20 cellular contexts compared by ENCODE assay signal in genomic region chr21:35619184-35619583, GRCh38.
A peak's percentile ranks its signal among the peaks of the same experiment; 100 is the strongest.
DNase-seq lines count a peak whose midpoint lies in the region; ATAC-seq, FAIRE-seq and TF ChIP-seq lines count a peak whose summit lies in the region.
"Had no signal": no experiment of that assay in that cellular context is flagged by ENCODE, and none has a peak within 500 bp of the region (broad histone marks: within the 10 kb centered on the region; RNA-seq: fewer than 3 reads in every experiment).

No MANE protein-coding gene starts in this region.

- peak; percentile 88 for FAIRE-seq in astrocyte (lab: Jason Lieb, UNC)

- H4K20me1 ChIP-seq in astrocyte (ENCODE audit: insufficient read depth, low read length), result no peaks in the 10 kb centered on the region

- H3K79me2 ChIP-seq in astrocyte (ENCODE audit: insufficient read depth, low read length), result no peaks in the 10 kb centered on the region

- H2AFZ ChIP-seq in astrocyte (ENCODE audit: low read depth, low read length), result no peak overlapping the region

- TF ChIP-seq CTCF in AG09309 (IDR thresholded peaks at IDR 0.05; ENCODE audit: control insufficient read depth, insufficient read depth, low read depth, low read length, missing control alignments) (no peak), astrocyte (IDR thresholded peaks at IDR 0.05; ENCODE audit: insufficient read depth, low read depth, low read length) (no peak), CD14-positive monocyte (IDR thresholded peaks at IDR 0.05) (no peak)

- peak overlapping the region; percentile 6 for H3K4me2 ChIP-seq in astrocyte (ENCODE audit: low read length)

- no peaks in the 10 kb centered on the region for H3K27me3 Mint-ChIP-seq in astrocyte (ENCODE audit: low read depth, unreplicated experiment)
- H3K27me3 Mint-ChIP-seq in CD14-positive monocyte (ENCODE audit: low read depth in 3 of 3), result peaks cover 0 to 2% (median 0%) of the 10 kb centered on the region in 3 donors
- H3K27me3 Mint-ChIP-seq in activated CD4-positive, alpha-beta T cell treated with anti-CD3 and anti-CD28 coated beads, Interleukin-2, amount 10 ng/mL, durations not matched to agents 24 days and 14 days, result peaks cover 13% of the 10 kb centered on the region

- H3K4me3 ChIP-seq in AG09309 (ENCODE audit: control insufficient read depth, low read depth, low read length), result no peak overlapping the region
- no peak overlapping the region for H3K4me3 ChIP-seq in astrocyte (ENCODE audit: insufficient read depth, low read depth, low read length)
- H3K4me3 ChIP-seq: HAP-1, right atrium auricular region had no signal

- peaks cover 4% of the 10 kb centered on the region for H3K9me3 Mint-ChIP-seq in astrocyte (ENCODE audit: unreplicated experiment)
- peaks cover 0 to 5% (median 3%) of the 10 kb centered on the region in 7 donors for H3K9me3 Mint-ChIP-seq in CD14-positive monocyte
- no peaks in the 10 kb centered on the region for H3K9me3 Mint-ChIP-seq in activated CD4-positive, alpha-beta T cell treated with anti-CD3 and anti-CD28 coated beads, Interleukin-2, amount 10 ng/mL, durations not matched to agents 24 days and 14 days
- H3K9me3 Mint-ChIP-seq: stimulated activated memory B cell treated with anti-CD40 and anti-IgM and Interleukin-4, amounts not matched to agents 10 μg/mL and 1 μg/mL and 100 μg/mL, for 72 hours had no signal

- H3K4me3 Mint-ChIP-seq in astrocyte (ENCODE audit: unreplicated experiment) (no peak overlapping the region), CD14-positive monocyte (no peak overlapping the region)
- no peak overlapping the region for H3K4me3 Mint-ChIP-seq in activated CD4-positive, alpha-beta T cell treated with anti-CD3 and anti-CD28 coated beads, Interleukin-2, amount 10 ng/mL, durations not matched to agents 24 days and 14 days
- H3K4me3 Mint-ChIP-seq: naive B cell; stimulated activated memory B cell treated with anti-CD40 and anti-IgM and Interleukin-4, amounts not matched to agents 10 μg/mL and 1 μg/mL and 100 μg/mL, for 72 hours had no signal

- H3K36me3 Mint-ChIP-seq in astrocyte (ENCODE audit: low read depth, unreplicated experiment), result no peaks in the 10 kb centered on the region
- no peaks in the 10 kb centered on the region for H3K36me3 Mint-ChIP-seq in CD14-positive monocyte
- no peaks in the 10 kb centered on the region for H3K36me3 Mint-ChIP-seq in activated CD4-positive, alpha-beta T cell treated with anti-CD3 and anti-CD28 coated beads, Interleukin-2, amount 10 ng/mL, durations not matched to agents 24 days and 14 days (ENCODE audit: low read depth)
- H3K36me3 Mint-ChIP-seq: naive B cell; stimulated activated memory B cell treated with anti-CD40 and anti-IgM and Interleukin-4, amounts not matched to agents 10 μg/mL and 1 μg/mL and 100 μg/mL, for 72 hours had no signal

- no peak for ATAC-seq in GM18502 (IDR thresholded peaks at IDR 0.05; ENCODE audit: poor library complexity, unreplicated experiment)
- ATAC-seq: stimulated activated memory B cell treated with anti-CD40 and anti-IgM and Interleukin-4, amounts not matched to agents 10 μg/mL and 1 μg/mL and 100 μg/mL, for 72 hours had no signal

- intact Hi-C loops in CD14-positive monocyte (cut with micrococcal nuclease), result no loop called here
- intact Hi-C loops in activated CD4-positive, alpha-beta T cell treated with anti-CD3 and anti-CD28 coated beads, Interleukin-2, amount 10 ng/mL, durations not matched to agents 24 days and 14 days (cut with micrococcal nuclease), result no loop called here

- no peaks in the 10 kb centered on the region for H3K9me3 ChIP-seq in astrocyte (ENCODE audit: insufficient read depth, low read depth, low read length)
- H3K9me3 ChIP-seq: HAP-1 had no signal

- peaks cover 20% of the 10 kb centered on the region for H3K4me1 Mint-ChIP-seq in astrocyte (ENCODE audit: low read depth, unreplicated experiment)
- peaks cover 7% of the 10 kb centered on the region for H3K4me1 Mint-ChIP-seq in CD14-positive monocyte
- H3K4me1 Mint-ChIP-seq in activated CD4-positive, alpha-beta T cell treated with anti-CD3 and anti-CD28 coated beads, Interleukin-2, amount 10 ng/mL, durations not matched to agents 24 days and 14 days, result peaks cover 2% of the 10 kb centered on the region
- H3K4me1 Mint-ChIP-seq: naive B cell had no signal

- no peaks in the 10 kb centered on the region for H3K36me3 ChIP-seq in astrocyte (ENCODE audit: insufficient read depth, low read length)
- H3K36me3 ChIP-seq: HAP-1, right atrium auricular region had no signal

- peak; percentile 50 for DNase-seq in AG09309 (ENCODE audit: low read depth)
- DNase-seq in HT1080 (ENCODE audit: low read depth), result peak; percentile 96
- peak; percentile 86 for DNase-seq in astrocyte (ENCODE audit: low read depth)
- peak; percentile 81 for DNase-seq in islet precursor cell
- no peak for DNase-seq in ureter (ENCODE audit: low spot score)
- DNase-seq in CD14-positive monocyte (ENCODE audit: low spot score), result no peak
- no peak for DNase-seq in activated CD4-positive, alpha-beta T cell treated with anti-CD3 and anti-CD28 coated beads, Interleukin-2, amount 10 ng/mL, durations not matched to agents 24 days and 14 days
- DNase-seq: activated CD4-positive, alpha-beta T cell treated with anti-CD3 and anti-CD28 coated beads for 1 hour; activated T-cell treated with anti-CD3 and anti-CD28 coated beads, Interleukin-2, amount 50 U/mL, for 1 hour; aorta; C1 segment of cervical spinal cord; head of caudate nucleus; naive B cell; NCI-H2227 treated with DMSO at 0.1 percent for 48 hours; stimulated activated CD4-positive, alpha-beta T cell treated with anti-CD3 and anti-CD28 coated beads, Interleukin-4, amount 100 ng/mL, for 24 hours had no signal

- H3K27me3 ChIP-seq in astrocyte (ENCODE audit: insufficient read depth, low read length), result no peaks in the 10 kb centered on the region
- H3K27me3 ChIP-seq: right atrium auricular region had no signal

- H3K4me1 ChIP-seq in astrocyte (ENCODE audit: insufficient read depth, low read length), result peaks cover 22% of the 10 kb centered on the region
- H3K4me1 ChIP-seq: HAP-1, right atrium auricular region had no signal

- H3K27ac Mint-ChIP-seq in astrocyte (ENCODE audit: unreplicated experiment), result peak overlapping the region; percentile 55
- no peak overlapping the region for H3K27ac Mint-ChIP-seq in CD14-positive monocyte
- no peak overlapping the region for H3K27ac Mint-ChIP-seq in activated CD4-positive, alpha-beta T cell treated with anti-CD3 and anti-CD28 coated beads, Interleukin-2, amount 10 ng/mL, durations not matched to agents 24 days and 14 days
- H3K27ac Mint-ChIP-seq: stimulated activated memory B cell treated with anti-CD40 and anti-IgM and Interleukin-4, amounts not matched to agents 10 μg/mL and 1 μg/mL and 100 μg/mL, for 72 hours had no signal

- no peak overlapping the region for H3K9ac ChIP-seq in astrocyte (ENCODE audit: low read length)

- H3K27ac ChIP-seq in astrocyte (ENCODE audit: low read depth, low read length), result peak overlapping the region; percentile 31
- H3K27ac ChIP-seq: HL-60, right atrium auricular region had no signal

Comparison
In these comparisons a context has a peak if more than half of its experiments do, and no peak if none do; other contexts are left out.
1. DNase-seq: peak in AG09309 (single experiment), HT1080 (single experiment), astrocyte (single experiment) and islet precursor cell (single experiment); none in ureter (single experiment), CD14-positive monocyte (single experiment) and activated CD4-positive, alpha-beta T cell treated with anti-CD3 and anti-CD28 coated beads, Interleukin-2, amount 10 ng/mL, durations not matched to agents 24 days and 14 days (single experiment).